In genomic region chr2:183898641-183899040, GRCh38 we compare ENCODE assay signal across 19 cellular contexts.
"Had no signal": no experiment of that assay in that cellular context is flagged by ENCODE, and none has a peak within 500 bp of the region (broad histone marks: within the 10 kb centered on the region; RNA-seq: fewer than 3 reads in every experiment).

No MANE protein-coding gene starts in this region.

- H3K4me3 Mint-ChIP-seq: activated CD8-positive, alpha-beta memory T cell treated with anti-CD3 and anti-CD28 coated beads, Interleukin-2, amount 10 ng/mL, durations not matched to agents 7 days and 5 days; activated T-cell treated with anti-CD3 and anti-CD28 coated beads, Interleukin-2, amount 50 U/mL, for 24 hours; memory B cell; neural crest cell had no signal

- H3K9me3 ChIP-seq: breast epithelium, esophagus squamous epithelium, right atrium auricular region, stomach, uterus had no signal

- DNase-seq: activated CD4-positive, alpha-beta T cell treated with anti-CD3 and anti-CD28 coated beads, Interleukin-2, amount 50 U/mL, for 4 hours; activated CD4-positive, CD25-positive, alpha-beta regulatory T cell treated with anti-CD3 and anti-CD28 coated beads, Interleukin-2, amount 50 U/mL, for 72 hours; activated CD8-positive, alpha-beta memory T cell treated with anti-CD3 and anti-CD28 coated beads, Interleukin-2, amount 10 ng/mL, durations not matched to agents 7 days and 5 days; activated effector memory CD4-positive, alpha-beta T cell treated with Interleukin-2 at 50 U/mL for 16 hours; activated T-cell treated with anti-CD3 and anti-CD28 coated beads, Interleukin-2, amount 50 U/mL, for 24 hours; amygdala; dorsolateral prefrontal cortex; esophagus squamous epithelium; foreskin fibroblast; left lung; stomach; uterus had no signal

- H3K27me3 ChIP-seq: breast epithelium, dorsolateral prefrontal cortex, esophagus squamous epithelium, left lung, right atrium auricular region, stomach, uterus had no signal

- H3K4me1 Mint-ChIP-seq: activated CD8-positive, alpha-beta memory T cell treated with anti-CD3 and anti-CD28 coated beads, Interleukin-2, amount 10 ng/mL, durations not matched to agents 7 days and 5 days; memory B cell had no signal

- H2AFZ ChIP-seq: parathyroid adenoma had no signal

- H3K27ac ChIP-seq: breast epithelium, dorsolateral prefrontal cortex, esophagus squamous epithelium, left lung, parathyroid adenoma, right atrium auricular region, skin epidermis, stomach, uterus had no signal

- H3K79me2 ChIP-seq: parathyroid adenoma had no signal

- ATAC-seq: activated CD8-positive, alpha-beta memory T cell treated with anti-CD3 and anti-CD28 coated beads, Interleukin-2, amount 10 ng/mL, durations not matched to agents 7 days and 5 days; activated naive CD4-positive, alpha-beta T cell treated with anti-CD3 and anti-CD28 coated beads, Interleukin-2, amount 50 U/mL, for 72 hours; left lung had no signal

- H3K9me3 Mint-ChIP-seq: memory B cell had no signal

- H3K4me3 ChIP-seq: breast epithelium, dorsolateral prefrontal cortex, esophagus squamous epithelium, left lung, right atrium auricular region, skin epidermis, stomach, uterus had no signal

- H3K27me3 Mint-ChIP-seq: activated CD8-positive, alpha-beta memory T cell treated with anti-CD3 and anti-CD28 coated beads, Interleukin-2, amount 10 ng/mL, durations not matched to agents 7 days and 5 days; activated T-cell treated with anti-CD3 and anti-CD28 coated beads, Interleukin-2, amount 50 U/mL, for 24 hours; memory B cell had no signal

- H3K36me3 Mint-ChIP-seq: activated CD8-positive, alpha-beta memory T cell treated with anti-CD3 and anti-CD28 coated beads, Interleukin-2, amount 10 ng/mL, durations not matched to agents 7 days and 5 days; activated naive CD4-positive, alpha-beta T cell treated with anti-CD3 and anti-CD28 coated beads, Interleukin-2, amount 50 U/mL, for 72 hours; memory B cell had no signal

- H3K36me3 ChIP-seq: breast epithelium, esophagus squamous epithelium, left lung, right atrium auricular region, stomach, uterus had no signal

- H3K4me1 ChIP-seq: breast epithelium, esophagus squamous epithelium, left lung, parathyroid adenoma, right atrium auricular region, stomach, uterus had no signal

- H3K27ac Mint-ChIP-seq: activated CD8-positive, alpha-beta memory T cell treated with anti-CD3 and anti-CD28 coated beads, Interleukin-2, amount 10 ng/mL, durations not matched to agents 7 days and 5 days; activated naive CD4-positive, alpha-beta T cell treated with anti-CD3 and anti-CD28 coated beads, Interleukin-2, amount 50 U/mL, for 72 hours; activated T-cell treated with anti-CD3 and anti-CD28 coated beads, Interleukin-2, amount 50 U/mL, for 24 hours; memory B cell had no signal

- H3K9ac ChIP-seq: parathyroid adenoma had no signal
